Comparison of ENCODE assay signal across 31 cellular contexts in the genomic region with DNA sequence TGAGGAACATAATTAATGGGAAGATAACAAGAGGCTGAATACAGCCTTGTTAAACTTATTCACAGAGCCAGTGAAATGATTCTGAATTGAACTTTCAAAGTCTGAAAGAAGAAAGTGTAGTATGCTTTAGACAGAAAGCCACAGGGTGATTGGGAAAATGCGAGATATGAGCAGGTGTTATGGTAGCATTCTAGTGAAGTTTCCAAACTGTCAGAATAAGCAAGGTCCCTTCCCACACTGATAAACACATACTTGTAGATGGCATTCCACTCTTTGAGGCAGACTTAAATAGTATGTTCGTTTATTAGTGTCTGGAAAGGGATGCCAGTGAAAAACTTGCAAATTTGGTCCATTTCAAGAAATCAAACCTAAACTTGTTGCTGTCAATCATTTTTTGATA.
"Had no signal": no experiment of that assay in that cellular context is flagged by ENCODE, and none has a peak within 500 bp of the region (broad histone marks: within the 10 kb centered on the region; RNA-seq: fewer than 3 reads in every experiment).

No MANE protein-coding gene starts in this region.

- H3K4me3 Mint-ChIP-seq: activated CD8-positive, alpha-beta T cell treated with anti-CD3 and anti-CD28 coated beads, Interleukin-2, amount 10 ng/mL, durations not matched to agents 7 days and 5 days; activated naive CD4-positive, alpha-beta T cell treated with anti-CD3 and anti-CD28 coated beads, Interleukin-2, amount 50 U/mL, for 24 hours; activated T-cell treated with anti-CD3 and anti-CD28 coated beads, Interleukin-2, amount 50 U/mL, for 24 hours; activated T-helper 1 cell treated with anti-CD3 and anti-CD28 coated beads, Interleukin-12 subunit alpha, Interleukin-12 subunit beta, Interleukin-2, Interleukin-4 antibody, amounts not matched to agents 30 ng/mL and 10 ng/mL and 1 ng/mL, durations not matched to agents 14 hours and 24 hours and 36 hours; brain; central memory CD8-positive, alpha-beta T cell had no signal

- H3K27ac Mint-ChIP-seq: activated CD8-positive, alpha-beta T cell treated with anti-CD3 and anti-CD28 coated beads, Interleukin-2, amount 10 ng/mL, durations not matched to agents 7 days and 5 days; activated naive CD4-positive, alpha-beta T cell treated with anti-CD3 and anti-CD28 coated beads, Interleukin-2, amount 50 U/mL, for 24 hours; activated T-cell treated with anti-CD3 and anti-CD28 coated beads, Interleukin-2, amount 50 U/mL, for 24 hours; activated T-helper 1 cell treated with anti-CD3 and anti-CD28 coated beads, Interleukin-12 subunit alpha, Interleukin-12 subunit beta, Interleukin-2, Interleukin-4 antibody, amounts not matched to agents 30 ng/mL and 10 ng/mL and 1 ng/mL, durations not matched to agents 14 hours and 24 hours and 36 hours; brain had no signal

- H3K4me1 ChIP-seq: ascending aorta, Peyer's patch, SJCRH30 had no signal

- H3K9me3 Mint-ChIP-seq: activated naive CD4-positive, alpha-beta T cell treated with anti-CD3 and anti-CD28 coated beads, Interleukin-2, amount 50 U/mL, for 24 hours; activated T-cell treated with anti-CD3 and anti-CD28 coated beads, Interleukin-2, amount 50 U/mL, for 24 hours; activated T-helper 1 cell treated with anti-CD3 and anti-CD28 coated beads, Interleukin-12 subunit alpha, Interleukin-12 subunit beta, Interleukin-2, Interleukin-4 antibody, amounts not matched to agents 30 ng/mL and 10 ng/mL and 1 ng/mL, durations not matched to agents 14 hours and 24 hours and 36 hours; brain; central memory CD8-positive, alpha-beta T cell had no signal

- H3K27ac ChIP-seq: ascending aorta, Peyer's patch, RWPE1, SJCRH30, WERI-Rb-1 had no signal

- H3K27me3 Mint-ChIP-seq: activated T-cell treated with anti-CD3 and anti-CD28 coated beads, Interleukin-2, amount 50 U/mL, for 24 hours; brain had no signal

- H3K9me2 ChIP-seq: SK-N-SH had no signal

- H3K9ac ChIP-seq: SK-N-SH had no signal

- DNase-seq: activated CD4-positive, alpha-beta T cell treated with anti-CD3 and anti-CD28 coated beads for 48 hours; activated CD4-positive, alpha-beta T cell treated with anti-CD3 and anti-CD28 coated beads, Interleukin-2, amount 50 U/mL, for 4 hours; activated CD8-positive, alpha-beta T cell treated with anti-CD3 and anti-CD28 coated beads, Interleukin-2, amount 10 ng/mL, durations not matched to agents 7 days and 5 days; activated effector memory CD4-positive, alpha-beta T cell treated with Interleukin-2 at 50 U/mL for 16 hours; activated naive CD4-positive, alpha-beta T cell; activated T-cell treated with anti-CD3 and anti-CD28 coated beads, Interleukin-2, amount 50 U/mL, for 24 hours; amniotic stem cell; MG63; MV-4-11; NCI-H1092 treated with DMSO at 0.1 percent for 48 hours; NCI-H1417 treated with DMSO at 0.1 percent for 48 hours; NCI-H1694; NCI-H2029; NCI-H345; NCI-H510A; NCI-H526 treated with DMSO at 0.1 percent for 48 hours; NCI-H82; NK-92 treated with Interleukin-12 subunit alpha and Interleukin-12 subunit beta, amount 100 ng/mL, for 24 hours; OCI-M1; Peyer's patch; Right ventricle myocardium superior; SJCRH30; SK-N-SH; T-helper 1 cell; WERI-Rb-1 had no signal

- H3K4me3 ChIP-seq: ascending aorta, MG63, Peyer's patch, SJCRH30 had no signal

- H3K4me2 ChIP-seq: SK-N-SH had no signal

- H3K36me3 ChIP-seq: ascending aorta, MG63, Peyer's patch, SJCRH30, WERI-Rb-1 had no signal

- H3K9me3 ChIP-seq: ascending aorta, MG63, Peyer's patch, SJCRH30, SK-N-SH had no signal

- H3K36me3 Mint-ChIP-seq: activated naive CD4-positive, alpha-beta T cell treated with anti-CD3 and anti-CD28 coated beads, Interleukin-2, amount 50 U/mL, for 24 hours; brain had no signal

- ATAC-seq: activated CD8-positive, alpha-beta T cell treated with anti-CD3 and anti-CD28 coated beads, Interleukin-2, amount 10 ng/mL, durations not matched to agents 7 days and 5 days had no signal

- H3K27me3 ChIP-seq: ascending aorta, MG63, Peyer's patch, SJCRH30 had no signal

- H3K4me1 Mint-ChIP-seq: activated naive CD4-positive, alpha-beta T cell treated with anti-CD3 and anti-CD28 coated beads, Interleukin-2, amount 50 U/mL, for 24 hours; central memory CD8-positive, alpha-beta T cell had no signal
